ENCODE assay signal across 9 cellular contexts in the genomic region with DNA sequence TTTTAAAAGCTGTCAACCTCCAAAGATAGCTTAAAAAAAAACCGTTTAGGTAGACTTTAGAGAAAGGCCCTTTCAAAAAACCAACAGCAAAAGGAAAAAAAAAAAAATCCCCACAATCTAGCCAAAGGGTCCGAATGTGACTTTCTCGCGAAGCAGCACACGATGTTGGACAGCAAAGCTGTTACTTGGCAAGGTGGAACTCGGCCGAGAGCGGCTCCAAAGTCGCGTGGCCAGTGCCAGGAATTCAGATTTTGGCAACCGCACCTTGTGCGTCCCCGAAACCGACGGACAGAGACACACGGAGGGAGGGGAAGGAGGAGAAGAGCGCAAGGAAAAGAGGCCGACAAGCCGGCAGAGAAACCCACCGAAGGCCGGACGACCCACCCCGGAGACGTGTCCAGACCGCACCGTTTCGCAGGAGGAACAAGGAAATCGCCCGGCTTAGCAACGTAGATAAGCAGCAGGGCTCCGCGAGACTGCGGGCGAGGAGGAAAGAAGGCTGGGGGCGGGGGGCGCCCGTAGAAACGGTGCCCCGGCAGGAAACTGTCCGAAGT.
DNase-seq lines count a peak whose midpoint lies in the region; ATAC-seq, FAIRE-seq and TF ChIP-seq lines count a peak whose summit lies in the region.
"Had no signal": no experiment of that assay in that cellular context is flagged by ENCODE, and none has a peak within 500 bp of the region (broad histone marks: within the 10 kb centered on the region; RNA-seq: fewer than 3 reads in every experiment).

No MANE protein-coding gene starts in this region.

- H3K4me3 ChIP-seq in bronchial epithelial cell (ENCODE audit: low read depth, low read length) = peak overlapping the region; percentile 74

- H3K36me3 ChIP-seq in bronchial epithelial cell (ENCODE audit: control insufficient read depth, insufficient read depth, low read length) = no peaks in the 10 kb centered on the region

- H3K27me3 ChIP-seq in bronchial epithelial cell (ENCODE audit: control insufficient read depth, insufficient read depth, low read length) = no peaks in the 10 kb centered on the region

- peak overlapping the region; percentile 76 to 79 for H3K4me3 Mint-ChIP-seq in stimulated activated naive CD8-positive, alpha-beta T cell treated with anti-CD3 and anti-CD28 coated beads, Interleukin-15, amount 100 ng/mL, for 72 hours

- no peak for FAIRE-seq in bronchial epithelial cell (lab: Jason Lieb, UNC)

- TF ChIP-seq CTCF in bronchial epithelial cell (IDR thresholded peaks at IDR 0.05; ENCODE audit: insufficient read depth, low read length, severe bottlenecking) = no peak

- ATAC-seq in stimulated activated naive CD8-positive, alpha-beta T cell treated with anti-CD3 and anti-CD28 coated beads, Interleukin-15, amount 100 ng/mL, for 72 hours = no peak
- no peak for ATAC-seq in HG03520 (IDR thresholded peaks at IDR 0.05; ENCODE audit: unreplicated experiment)
- ATAC-seq in GM21717 (IDR thresholded peaks at IDR 0.05; ENCODE audit: unreplicated experiment) = no peak

- H3K4me1 Mint-ChIP-seq in stimulated activated naive CD8-positive, alpha-beta T cell treated with anti-CD3 and anti-CD28 coated beads, Interleukin-15, amount 100 ng/mL, for 72 hours = peaks cover 29% of the 10 kb centered on the region

- H3K27me3 Mint-ChIP-seq in stimulated activated naive CD8-positive, alpha-beta T cell treated with anti-CD3 and anti-CD28 coated beads, Interleukin-15, amount 100 ng/mL, for 72 hours = peaks cover 68% of the 10 kb centered on the region

- DNase-seq in NCI-H146 (lab: John Stamatoyannopoulos, UW) (peak; percentile 25), NCI-H146 treated with DMSO at 0.1 percent for 48 hours (lab: John Stamatoyannopoulos, UW; ENCODE audit: unreplicated experiment) (no peak), NCI-H82 treated with DMSO at 0.1 percent for 48 hours (lab: John Stamatoyannopoulos, UW; ENCODE audit: unreplicated experiment) (peak; percentile 31), bronchial epithelial cell (ENCODE audit: low read depth) (peak; percentile 57), kidney tubule cell (ENCODE audit: low spot score) (peak; percentile 69)
- peak in 1 of 2 donors; percentile 9 for DNase-seq in stimulated activated naive CD8-positive, alpha-beta T cell treated with anti-CD3 and anti-CD28 coated beads, Interleukin-15, amount 100 ng/mL, for 72 hours

- peak overlapping the region in 1 of 2 donors; percentile 89 for H3K27ac Mint-ChIP-seq in stimulated activated naive CD8-positive, alpha-beta T cell treated with anti-CD3 and anti-CD28 coated beads, Interleukin-15, amount 100 ng/mL, for 72 hours
- H3K27ac Mint-ChIP-seq: CD4-positive, alpha-beta T cell had no signal

- no peaks in the 10 kb centered on the region for H3K9me3 Mint-ChIP-seq in stimulated activated naive CD8-positive, alpha-beta T cell treated with anti-CD3 and anti-CD28 coated beads, Interleukin-15, amount 100 ng/mL, for 72 hours
- H3K9me3 Mint-ChIP-seq: CD4-positive, alpha-beta T cell had no signal
